In the genomic region with DNA sequence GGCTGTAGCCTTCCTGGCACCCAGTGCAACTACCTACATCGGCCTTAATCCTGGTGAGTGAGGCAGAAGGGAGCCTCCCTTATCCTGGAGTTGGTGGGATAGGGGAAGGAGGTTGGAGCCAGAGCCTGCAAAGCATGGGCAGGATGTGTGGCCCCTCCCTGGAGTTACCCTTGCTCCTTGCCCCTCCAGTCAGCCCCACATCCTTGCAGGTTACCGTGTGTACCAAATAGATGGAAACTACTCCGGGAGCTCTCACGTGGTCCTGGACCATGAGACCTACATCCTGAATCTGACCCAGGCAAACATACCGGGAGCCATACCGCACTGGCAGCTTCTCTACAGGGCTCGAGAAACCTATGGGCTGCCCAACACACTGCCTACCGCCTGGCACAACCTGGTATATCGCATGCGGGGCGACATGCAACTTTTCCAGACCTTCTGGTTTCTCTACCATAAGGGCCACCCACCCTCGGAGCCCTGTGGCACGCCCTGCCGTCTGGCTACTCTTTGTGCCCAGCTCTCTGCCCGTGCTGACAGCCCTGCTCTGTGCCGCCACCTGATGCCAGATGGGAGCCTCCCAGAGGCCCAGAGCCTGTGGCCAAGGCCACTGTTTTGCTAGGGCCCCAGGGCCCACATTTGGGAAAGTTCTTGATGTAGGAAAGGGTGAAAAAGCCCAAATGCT, we compare ENCODE assay signal across 24 cellular contexts. TPM values are rescaled to one million over a fixed set of nuclear protein-coding genes. Genes with fewer than 3 reads are reported as not detected.
DNase-seq lines count a peak whose midpoint lies in the region; ATAC-seq, FAIRE-seq and TF ChIP-seq lines count a peak whose summit lies in the region.
"Had no signal": no experiment of that assay in that cellular context is flagged by ENCODE, and none has a peak within 500 bp of the region (broad histone marks: within the 10 kb centered on the region; RNA-seq: fewer than 3 reads in every experiment).

No MANE protein-coding gene starts in this region.

- no peaks in the 10 kb centered on the region for H4K20me1 ChIP-seq in endothelial cell of umbilical vein (replicated peaks; ENCODE audit: control insufficient read depth, extremely low read depth, insufficient read depth, low read length)

- POLR2A ChIA-PET in A673 (lab: Charles Lee; ENCODE audit: low non-redundant PET) = no interaction called here
- POLR2A ChIA-PET in CD4-positive, alpha-beta T cell (lab: Charles Lee) = interaction anchor here (0.9 to 8.4 kb wide), 3 partner anchors 9 to 23 kb away, joined by 3 to 253 read pairs (median 85); a partner anchor contains a TSS
- POLR2A ChIA-PET in endothelial cell of umbilical vein (lab: Charles Lee) = no interaction called here
- POLR2A ChIA-PET in activated CD4-positive, alpha-beta memory T cell treated with anti-CD3 and anti-CD28 coated beads for 36 hours (lab: Charles Lee) = interaction anchor here (1.2 to 2.5 kb wide), 2 partner anchors 8 to 11 kb away, joined by 3 to 7 read pairs; no protein-coding TSS in a partner anchor

- dilution Hi-C loops in endothelial cell of umbilical vein (cut with MboI; ENCODE audit: extremely low pct_ligation_motif_present, low sequenced_read_pairs) = no loop called here

- TF ChIP-seq CTCF in A673 (conservative IDR thresholded peaks at IDR 0.05; ENCODE audit: low read depth, low read length) = no peak
- no peak for TF ChIP-seq CTCF in CD4-positive, alpha-beta T cell (IDR thresholded peaks at IDR 0.05)
- TF ChIP-seq CTCF in endothelial cell of umbilical vein (IDR thresholded peaks at IDR 0.05; ENCODE audit: extremely low read depth in 1 of 2, insufficient read depth in 1 of 2, low read depth in 1 of 2, low read length in 2 of 2) = no peak

- H2AFZ ChIP-seq in endothelial cell of umbilical vein (ENCODE audit: low read depth, low read length) = no peak overlapping the region
- H2AFZ ChIP-seq: GM23338, hepatocyte had no signal

- peaks cover 90% of the 10 kb centered on the region for H3K4me1 Mint-ChIP-seq in CD4-positive, alpha-beta T cell (ENCODE audit: low read depth)
- peaks cover 43% of the 10 kb centered on the region for H3K4me1 Mint-ChIP-seq in activated CD4-positive, alpha-beta memory T cell treated with anti-CD3 and anti-CD28 coated beads for 36 hours (ENCODE audit: low read depth)

- H3K36me3 Mint-ChIP-seq in CD4-positive, alpha-beta T cell (ENCODE audit: low read depth) = peaks cover 89% of the 10 kb centered on the region
- H3K36me3 Mint-ChIP-seq in activated CD4-positive, alpha-beta memory T cell treated with anti-CD3 and anti-CD28 coated beads for 36 hours = peaks cover 16% of the 10 kb centered on the region
- H3K36me3 Mint-ChIP-seq: natural killer cell had no signal

- H3K9me1 ChIP-seq in endothelial cell of umbilical vein (replicated peaks; ENCODE audit: control insufficient read depth, extremely low read depth, insufficient read depth, low read length) = no peaks in the 10 kb centered on the region

- DNase-seq in A673 (ENCODE audit: low spot score) (no peak), SK-N-MC (ENCODE audit: low read depth, low spot score) (no peak), endothelial cell of umbilical vein (ENCODE audit: low read depth, low spot score) (no peak), retina (no peak), SHP77 (lab: John Stamatoyannopoulos, UW) (no peak)
- no peak for DNase-seq in CD4-positive, alpha-beta T cell
- no peak for DNase-seq in activated CD4-positive, alpha-beta memory T cell treated with anti-CD3 and anti-CD28 coated beads for 36 hours
- DNase-seq: activated naive CD8-positive, alpha-beta T cell treated with anti-CD3 and anti-CD28 coated beads, Interleukin-2, amount 10 ng/mL, durations not matched to agents 7 days and 5 days; lower lobe of right lung; natural killer cell; NCI-H1436 treated with DMSO at 0.1 percent for 48 hours; NCI-H446 treated with DMSO at 0.1 percent for 48 hours; NCI-H82; Peyer's patch; SJCRH30; stimulated activated CD4-positive, alpha-beta T cell treated with anti-CD3 and anti-CD28 coated beads, Interleukin-4, amount 100 ng/mL, for 24 hours; upper lobe of right lung had no signal

- H3K9ac ChIP-seq in SK-N-MC (ENCODE audit: insufficient read length) (no peak overlapping the region), endothelial cell of umbilical vein (replicated peaks; ENCODE audit: extremely low read depth, insufficient read depth, low read length) (no peak overlapping the region)

- CTCF ChIA-PET in A673 (lab: Charles Lee) (no interaction called here), endothelial cell of umbilical vein (lab: Charles Lee) (interaction anchor here (1.1 kb wide), 2 partner anchors 25 to 31 kb away, joined by 3 read pairs; a partner anchor contains a TSS)
- CTCF ChIA-PET in CD4-positive, alpha-beta T cell (lab: Charles Lee) = interaction anchor here (1.9 kb wide), 1 partner anchor 49 kb away, joined by 5 read pairs; no protein-coding TSS in a partner anchor
- CTCF ChIA-PET in activated CD4-positive, alpha-beta memory T cell treated with anti-CD3 and anti-CD28 coated beads for 36 hours (lab: Charles Lee) = interaction anchor here (1.7 to 8.6 kb wide), 2 partner anchors 16 to 49 kb away, joined by 7 to 65 read pairs; no protein-coding TSS in a partner anchor

- no peak for ATAC-seq in CD4-positive, alpha-beta T cell (ENCODE audit: poor library complexity)
- no peak for ATAC-seq in GM18870 (IDR thresholded peaks at IDR 0.05; ENCODE audit: unreplicated experiment)
- ATAC-seq: gastroesophageal sphincter, GM23338, lower lobe of right lung, natural killer cell, upper lobe of right lung had no signal

- H3K4me1 ChIP-seq in A673 (ENCODE audit: insufficient read depth, low read length, poor library complexity, severe bottlenecking) (peaks cover 19% of the 10 kb centered on the region), endothelial cell of umbilical vein (ENCODE audit: control insufficient read depth, extremely low read depth, insufficient read depth, low read length) (peaks cover 15% of the 10 kb centered on the region)
- H3K4me1 ChIP-seq: SJCRH30 had no signal

- H3K27ac ChIP-seq in A673 (ENCODE audit: low read depth, low read length, poor library complexity, severe bottlenecking) = peak overlapping the region; percentile 67
- H3K27ac ChIP-seq in CD4-positive, alpha-beta T cell (ENCODE audit: low read depth, low read length) = peak overlapping the region; percentile 5
- peak overlapping the region; percentile 14; the same call in 1 of the 2 replicates for H3K27ac ChIP-seq in SK-N-MC
- no peak overlapping the region for H3K27ac ChIP-seq in endothelial cell of umbilical vein (ENCODE audit: insufficient read depth, low read depth, low read length)
- H3K27ac ChIP-seq: gastroesophageal sphincter, hepatocyte, lower lobe of right lung, Peyer's patch, SJCRH30, upper lobe of right lung had no signal

- intact Hi-C loops in A673 (cut with micrococcal nuclease; ENCODE audit: unreplicated experiment) (no loop called here), endothelial cell of umbilical vein (cut with micrococcal nuclease) (no loop called here)
- intact Hi-C loops in CD4-positive, alpha-beta T cell (cut with DNase I, micrococcal nuclease) = loop anchor here in 1 of 2 experiments (1.0 kb wide), 1 partner anchor 8 kb away; no protein-coding TSS in a partner anchor
- intact Hi-C loops in activated CD4-positive, alpha-beta memory T cell treated with anti-CD3 and anti-CD28 coated beads for 36 hours (cut with micrococcal nuclease) = loop anchor here (5.0 kb wide), 1 partner anchor 353 kb away; no protein-coding TSS in a partner anchor

- no peaks in the 10 kb centered on the region for H3K9me3 ChIP-seq in A673 (ENCODE audit: low read depth, low read length, poor library complexity, severe bottlenecking)
- no peaks in the 10 kb centered on the region for H3K9me3 ChIP-seq in CD4-positive, alpha-beta T cell (ENCODE audit: control insufficient read depth, low read length)
- no peaks in the 10 kb centered on the region for H3K9me3 ChIP-seq in SK-N-MC (ENCODE audit: low read depth, low read length)
- no peaks in the 10 kb centered on the region for H3K9me3 ChIP-seq in endothelial cell of umbilical vein (replicated peaks; ENCODE audit: control insufficient read depth, insufficient read depth, low read length)
- H3K9me3 ChIP-seq: gastroesophageal sphincter, lower lobe of right lung, Peyer's patch, SJCRH30, upper lobe of right lung had no signal

- H3K4me3 ChIP-seq in A673 (ENCODE audit: low read depth, low read length, poor library complexity, severe bottlenecking) (peak overlapping the region; percentile 92), SK-N-MC (no peak overlapping the region), endothelial cell of umbilical vein (replicated peaks in 1 of 3; ENCODE audit: insufficient read depth in 1 of 3, low read depth in 1 of 3, low read length in 3 of 3) (no peak overlapping the region)
- H3K4me3 ChIP-seq: gastroesophageal sphincter, GM23338, hepatocyte, lower lobe of right lung, Peyer's patch, SJCRH30, upper lobe of right lung had no signal

- peaks cover 4% of the 10 kb centered on the region for H3K79me2 ChIP-seq in endothelial cell of umbilical vein (ENCODE audit: control insufficient read depth, insufficient read depth, low read length)

- H3K9me3 Mint-ChIP-seq in CD4-positive, alpha-beta T cell = no peaks in the 10 kb centered on the region
- H3K9me3 Mint-ChIP-seq in activated CD4-positive, alpha-beta memory T cell treated with anti-CD3 and anti-CD28 coated beads for 36 hours = no peaks in the 10 kb centered on the region
- H3K9me3 Mint-ChIP-seq: activated naive CD8-positive, alpha-beta T cell treated with anti-CD3 and anti-CD28 coated beads, Interleukin-2, amount 10 ng/mL, durations not matched to agents 7 days and 5 days; GM23338; natural killer cell had no signal

- H3K4me3 Mint-ChIP-seq in CD4-positive, alpha-beta T cell = peak overlapping the region; percentile 65
- no peak overlapping the region for H3K4me3 Mint-ChIP-seq in activated CD4-positive, alpha-beta memory T cell treated with anti-CD3 and anti-CD28 coated beads for 36 hours
- H3K4me3 Mint-ChIP-seq: activated naive CD8-positive, alpha-beta T cell treated with anti-CD3 and anti-CD28 coated beads, Interleukin-2, amount 10 ng/mL, durations not matched to agents 7 days and 5 days; GM23338 had no signal

- no TSS peak for BruUV-seq in A673 (replicated peaks; lab: Mats Ljungman, UMichigan)
- BruUV-seq in endothelial cell of umbilical vein (replicated peaks; lab: Mats Ljungman, UMichigan) = TSS peak; percentile 13

- H3K27me3 Mint-ChIP-seq in CD4-positive, alpha-beta T cell = no peaks in the 10 kb centered on the region
- no peaks in the 10 kb centered on the region for H3K27me3 Mint-ChIP-seq in activated CD4-positive, alpha-beta memory T cell treated with anti-CD3 and anti-CD28 coated beads for 36 hours
- H3K27me3 Mint-ChIP-seq: activated naive CD8-positive, alpha-beta T cell treated with anti-CD3 and anti-CD28 coated beads, Interleukin-2, amount 10 ng/mL, durations not matched to agents 7 days and 5 days had no signal

- FAIRE-seq in endothelial cell of umbilical vein (lab: Jason Lieb, UNC) = no peak
- FAIRE-seq: astrocyte, D721Med, GM19239 had no signal

- H3K36me3 ChIP-seq in A673 (ENCODE audit: insufficient read depth, low read length, poor library complexity, severe bottlenecking) (peaks cover 23% of the 10 kb centered on the region), SK-N-MC (ENCODE audit: insufficient read depth, low read length) (peaks cover 25% of the 10 kb centered on the region), endothelial cell of umbilical vein (ENCODE audit: control insufficient read depth in 2 of 2, extremely low read depth in 1 of 2, insufficient read depth in 2 of 2, low read length in 2 of 2) (peaks cover 0 to 10% of the 10 kb centered on the region in 2 experiments)
- H3K36me3 ChIP-seq: SJCRH30 had no signal

- peak overlapping the region; percentile 93 for H3K27ac Mint-ChIP-seq in CD4-positive, alpha-beta T cell
- no peak overlapping the region for H3K27ac Mint-ChIP-seq in activated CD4-positive, alpha-beta memory T cell treated with anti-CD3 and anti-CD28 coated beads for 36 hours
- H3K27ac Mint-ChIP-seq: GM23338 had no signal

- H3K4me2 ChIP-seq in endothelial cell of umbilical vein (ENCODE audit: insufficient read depth, low read length) = no peak overlapping the region
- H3K4me2 ChIP-seq: GM23338, hepatocyte had no signal

- H3K27me3 ChIP-seq in A673 (replicated peaks; ENCODE audit: insufficient read depth, low read depth, low read length, poor library complexity) (no peaks in the 10 kb centered on the region), endothelial cell of umbilical vein (ENCODE audit: control insufficient read depth in 2 of 2, insufficient read depth in 2 of 2, low read length in 2 of 2) (no peaks in the 10 kb centered on the region)
- H3K27me3 ChIP-seq in CD4-positive, alpha-beta T cell (ENCODE audit: control insufficient read depth, insufficient read depth, low read length) = no peaks in the 10 kb centered on the region
- H3K27me3 ChIP-seq: gastroesophageal sphincter, hepatocyte, Peyer's patch, SJCRH30, upper lobe of right lung had no signal

- TF ChIP-seq POLR2A in endothelial cell of umbilical vein (IDR thresholded peaks at IDR 0.05; ENCODE audit: low read depth, low read length) = peak; percentile 13

RNA-seq across cellular contexts. Expression of a gene that starts 3.9 kb away (rescaled TPM):
- total RNA-seq in A673 (2021) (126 and 176 TPM in 2 replicates), endothelial cell of umbilical vein (51.9 and 58.9 TPM in 2 replicates)
- 10 to 100 TPM; 70.9 to 75.0 TPM for total RNA-seq in CD4-positive, alpha-beta T cell
- 93.6 and 105 TPM in 2 replicates for polyA plus RNA-seq in endothelial cell of umbilical vein
- 83.3 and 85.6 TPM in 2 replicates for polyA plus RNA-seq in endothelial cell of umbilical vein (2011; cell fraction: cytosol; rRNA removed)
- 39.1 and 41.0 TPM in 2 replicates for polyA plus RNA-seq in endothelial cell of umbilical vein (2011; cell fraction: nucleus; rRNA removed)
- 75.0 and 98.9 TPM in 2 replicates for polyA plus RNA-seq in endothelial cell of umbilical vein (2012)
- polyA minus RNA-seq in endothelial cell of umbilical vein = 43.6 and 51.2 TPM in 2 replicates
- polyA minus RNA-seq in endothelial cell of umbilical vein (2011; cell fraction: cytosol; rRNA and poly(A)+ RNA removed) = 8.7 TPM
- 11.1 and 11.8 TPM in 2 replicates for polyA minus RNA-seq in endothelial cell of umbilical vein (2011; cell fraction: nucleus; rRNA and poly(A)+ RNA removed)
- 10 to 100 TPM; 23.4 to 23.8 TPM for total RNA-seq in activated CD4-positive, alpha-beta memory T cell treated with anti-CD3 and anti-CD28 coated beads for 36 hours

RNA-seq across cellular contexts. Expression of a gene that starts 24.8 kb away (rescaled TPM):
- 81.1 and 83.8 TPM in 2 replicates for total RNA-seq in A673 (2021)
- 100 to 1,000 TPM; 182 to 184 TPM for total RNA-seq in CD4-positive, alpha-beta T cell
- total RNA-seq in endothelial cell of umbilical vein = 44.3 and 48.0 TPM in 2 replicates
- polyA plus RNA-seq in endothelial cell of umbilical vein = 63.5 and 63.8 TPM in 2 replicates
- polyA plus RNA-seq in endothelial cell of umbilical vein (2011; cell fraction: cytosol; rRNA removed) = 49.8 and 54.0 TPM in 2 replicates
- 58.4 and 65.1 TPM in 2 replicates for polyA plus RNA-seq in endothelial cell of umbilical vein (2011; cell fraction: nucleus; rRNA removed)
- polyA plus RNA-seq in endothelial cell of umbilical vein (2012) = 48.3 and 48.6 TPM in 2 replicates
- 51.7 and 55.7 TPM in 2 replicates for polyA minus RNA-seq in endothelial cell of umbilical vein
- polyA minus RNA-seq in endothelial cell of umbilical vein (2011; cell fraction: cytosol; rRNA and poly(A)+ RNA removed) = not detected
- polyA minus RNA-seq in endothelial cell of umbilical vein (2011; cell fraction: nucleus; rRNA and poly(A)+ RNA removed) = 15.2 and 20.3 TPM in 2 replicates
- total RNA-seq in activated CD4-positive, alpha-beta memory T cell treated with anti-CD3 and anti-CD28 coated beads for 36 hours = 10 to 100 TPM; 51.6 to 55.3 TPM

RNA-seq across cellular contexts. Expression of a gene that starts 46.7 kb away (rescaled TPM):
- total RNA-seq in A673 (2021) (4.4 and 4.5 TPM in 2 replicates), endothelial cell of umbilical vein (1.3 and 2.1 TPM in 2 replicates)
- under 1 TPM; 0.52 to 0.87 TPM for total RNA-seq in CD4-positive, alpha-beta T cell
- polyA plus RNA-seq in endothelial cell of umbilical vein = 1.5 and 1.6 TPM in 2 replicates
- polyA plus RNA-seq in endothelial cell of umbilical vein (2011; cell fraction: cytosol; rRNA removed) = 0.32 and 0.45 TPM in 2 replicates
- 14.1 and 14.4 TPM in 2 replicates for polyA plus RNA-seq in endothelial cell of umbilical vein (2011; cell fraction: nucleus; rRNA removed)
- polyA plus RNA-seq in endothelial cell of umbilical vein (2012) = 0.93 and 1.6 TPM in 2 replicates
- polyA minus RNA-seq in endothelial cell of umbilical vein = 1.4 and 2.5 TPM in 2 replicates
- polyA minus RNA-seq in endothelial cell of umbilical vein (2011; cell fraction: cytosol; rRNA and poly(A)+ RNA removed) = not detected
- polyA minus RNA-seq in endothelial cell of umbilical vein (2011; cell fraction: nucleus; rRNA and poly(A)+ RNA removed) = 7.0 and 8.2 TPM in 2 replicates
- total RNA-seq in activated CD4-positive, alpha-beta memory T cell treated with anti-CD3 and anti-CD28 coated beads for 36 hours = under 1 TPM in 1 of 2 experiments, not detected in 1; 0.56 TPM
- total RNA-seq: SJCRH30 had no signal

Comparison
In these comparisons a context has a peak if more than half of its experiments do, and no peak if none do; other contexts are left out.
1. POLR2A ChIA-PET loops: an anchor here in CD4-positive, alpha-beta T cell (0.9 to 8.4 kb wide) and activated CD4-positive, alpha-beta memory T cell treated with anti-CD3 and anti-CD28 coated beads for 36 hours (1.2 to 2.5 kb wide); none called in A673 and endothelial cell of umbilical vein.